Comparison of ENCODE assay signal across 2 cellular contexts in the genomic region with DNA sequence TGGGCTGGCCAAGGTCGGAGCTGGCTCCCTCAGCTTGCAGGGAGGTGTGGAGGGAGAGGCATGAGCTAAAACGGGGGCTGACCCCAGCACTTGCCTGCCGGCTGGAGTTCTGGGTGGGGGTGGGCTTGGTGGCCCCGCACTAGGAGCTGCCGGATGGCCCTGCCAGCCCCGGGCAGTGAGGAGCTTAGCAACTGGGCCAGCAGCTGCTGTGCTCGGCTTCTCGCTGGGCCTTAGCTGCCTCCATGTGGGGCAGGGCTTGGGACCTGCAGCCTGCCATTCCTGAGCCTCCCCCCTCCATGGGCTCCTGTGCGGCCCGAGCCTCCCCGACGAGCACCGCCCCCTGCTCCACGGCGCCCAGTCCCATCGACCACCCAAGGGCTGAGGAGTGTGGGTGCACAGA. TPM values are rescaled to one million over a fixed set of nuclear protein-coding genes. Genes with fewer than 3 reads are reported as not detected.
"Had no signal": no experiment of that assay in that cellular context is flagged by ENCODE, and none has a peak within 500 bp of the region (broad histone marks: within the 10 kb centered on the region; RNA-seq: fewer than 3 reads in every experiment).

No MANE protein-coding gene starts in this region.

RNA-seq across cellular contexts. Expression of gene ALDH3B1, which starts 46.9 kb away (rescaled TPM):
- total RNA-seq: progenitor cell of endocrine pancreas had no signal
- polyA plus RNA-seq: neural cell had no signal
